In the genomic region with DNA sequence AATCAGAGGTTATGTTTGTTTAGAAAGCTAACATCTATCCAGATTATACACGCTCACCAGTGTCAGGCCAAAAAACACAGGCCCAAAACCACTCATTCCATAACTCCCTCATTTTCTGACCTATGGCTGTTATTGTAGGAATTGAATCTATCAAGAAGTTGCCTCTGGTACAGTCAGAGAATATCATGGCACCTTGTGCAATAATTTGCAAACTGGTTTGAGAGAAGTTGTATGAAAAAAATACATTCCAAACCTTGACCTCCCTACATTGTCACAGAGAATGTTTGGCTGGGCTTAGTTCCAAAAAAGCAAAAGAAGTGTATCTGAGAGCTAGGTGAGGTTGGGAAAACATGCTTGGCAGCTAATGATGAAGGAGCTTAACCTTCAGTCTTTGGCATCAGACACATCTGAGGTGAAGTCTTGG, we compare ENCODE assay signal across 17 cellular contexts.
A peak's percentile ranks its signal among the peaks of the same experiment; 100 is the strongest.
DNase-seq lines count a peak whose midpoint lies in the region; ATAC-seq and TF ChIP-seq lines count a peak whose summit lies in the region.
"Had no signal": no experiment of that assay in that cellular context is flagged by ENCODE, and none has a peak within 500 bp of the region (broad histone marks: within the 10 kb centered on the region; RNA-seq: fewer than 3 reads in every experiment).

No MANE protein-coding gene starts in this region.

- no peaks in the 10 kb centered on the region for H3K36me3 ChIP-seq in SK-N-SH (replicated peaks in 1 of 2; ENCODE audit: control insufficient read depth in 1 of 2, insufficient read depth in 2 of 2, low read length in 1 of 2)
- H3K36me3 ChIP-seq in left lung, result no peaks in the 10 kb centered on the region
- H3K36me3 ChIP-seq: pancreas had no signal

- H2AFZ ChIP-seq in SK-N-SH (ENCODE audit: low read depth), result no peak overlapping the region

- no peaks in the 10 kb centered on the region for H3K27me3 Mint-ChIP-seq in chondrocyte (ENCODE audit: low read depth)

- intact Hi-C loops in left lung (cut with DNase I), result no loop called here

- TF ChIP-seq EP300 in SK-N-SH (IDR thresholded peaks at IDR 0.05; ENCODE audit: borderline replicate concordance in 1 of 2, low read depth in 1 of 2, low read length in 1 of 2), result no peak

- WGBS in SK-N-SH (ENCODE audit: low lambda C conversion rate), result 100% methylated on average over 1 of the region's 1 CpG

- ATAC-seq in SK-N-SH treated with all-trans-retinoic acid at 6 μM for 48 hours (no peak), left lung (peak; percentile 73)
- ATAC-seq: Panc1 had no signal

- H3K9me2 ChIP-seq in SK-N-SH, result no peaks in the 10 kb centered on the region

- POLR2A ChIA-PET in SK-N-SH (lab: Yijun Ruan, JAX), result no interaction called here

- no peaks in the 10 kb centered on the region for H3K9me3 ChIP-seq in SK-N-SH
- H3K9me3 ChIP-seq in left lung, result no peaks in the 10 kb centered on the region
- H3K9me3 ChIP-seq: pancreas had no signal

- H4K20me1 ChIP-seq in SK-N-SH (ENCODE audit: insufficient read depth), result no peaks in the 10 kb centered on the region

- TF ChIP-seq CTCF in SK-N-SH (IDR thresholded peaks at IDR 0.05) (no peak), chondrocyte (IDR thresholded peaks at IDR 0.05) (no peak), left lung (IDR thresholded peaks at IDR 0.05) (no peak)

- H3K9ac ChIP-seq in SK-N-SH, result no peak overlapping the region

- TF ChIP-seq RAD21 in SK-N-SH (IDR thresholded peaks at IDR 0.05; ENCODE audit: low read length), result no peak

- no peak overlapping the region for H3K4me3 ChIP-seq in SK-N-SH (ENCODE audit: low read depth in 2 of 2, low read length in 1 of 2)
- H3K4me3 ChIP-seq in left lung, result no peak overlapping the region
- H3K4me3 ChIP-seq: pancreas had no signal

- H3F3A ChIP-seq in SK-N-SH (replicated peaks; ENCODE audit: insufficient read depth), result no peaks in the 10 kb centered on the region

- DNase-seq in SK-N-SH, result no peak
- DNase-seq in chondrocyte (ENCODE audit: low spot score), result no peak
- no peak for DNase-seq in left lung
- no peak for DNase-seq in NCI-H146 (lab: John Stamatoyannopoulos, UW)
- no peak for DNase-seq in GF-D8 (lab: John Stamatoyannopoulos, UW)
- no peak for DNase-seq in Kasumi-1 (lab: John Stamatoyannopoulos, UW)
- no peak for DNase-seq in activated CD4-positive, alpha-beta T cell treated with anti-CD3 and anti-CD28 coated beads, Interleukin-2, amount 50 U/mL, for 1 hour
- DNase-seq: activated CD4-positive, alpha-beta T cell treated with anti-CD3 and anti-CD28 coated beads for 48 hours; activated T-cell treated with anti-CD3 and anti-CD28 coated beads, Interleukin-2, amount 50 U/mL, for 48 hours; amygdala; effector memory CD4-positive, alpha-beta T cell; mesendoderm; pancreas; stimulated activated CD4-positive, alpha-beta T cell treated with anti-CD3 and anti-CD28 coated beads, Interleukin-15, amount 100 ng/mL, for 24 hours; T-helper 2 cell had no signal

- H3K4me2 ChIP-seq in SK-N-SH, result no peak overlapping the region

- H3K27me3 ChIP-seq in SK-N-SH (ENCODE audit: insufficient read depth) (no peaks in the 10 kb centered on the region), left lung (no peaks in the 10 kb centered on the region)
- H3K27me3 ChIP-seq: pancreas had no signal

- H3K79me2 ChIP-seq in SK-N-SH (ENCODE audit: insufficient read depth), result no peaks in the 10 kb centered on the region

- H3K36me3 Mint-ChIP-seq in chondrocyte (ENCODE audit: low read depth), result no peaks in the 10 kb centered on the region

- H3K4me1 ChIP-seq in SK-N-SH (ENCODE audit: control insufficient read depth in 1 of 2, insufficient read depth in 2 of 2, low read depth in 1 of 2, low read length in 1 of 2), result peaks cover 0 to 7% of the 10 kb centered on the region in 2 experiments; a peak in 1 of 4 replicates
- H3K4me1 ChIP-seq in left lung, result no peaks in the 10 kb centered on the region
- H3K4me1 ChIP-seq: pancreas had no signal

- H3K4me1 Mint-ChIP-seq in chondrocyte (ENCODE audit: low read depth), result peaks cover 31% of the 10 kb centered on the region

- no peaks in the 10 kb centered on the region for H3K9me3 Mint-ChIP-seq in chondrocyte (ENCODE audit: low read depth)

- peak overlapping the region; percentile 69 for H3K27ac Mint-ChIP-seq in chondrocyte (ENCODE audit: unreplicated experiment)

- no peak overlapping the region for H3K4me3 Mint-ChIP-seq in chondrocyte (ENCODE audit: unreplicated experiment)

- H3K27ac ChIP-seq in SK-N-SH (ENCODE audit: low read depth in 2 of 2, low read length in 1 of 2) (no peak overlapping the region), left lung (no peak overlapping the region)
- H3K27ac ChIP-seq: pancreas had no signal

- CTCF ChIA-PET in SK-N-SH (lab: Yijun Ruan, JAX), result interaction anchor here (0.9 kb wide), 1 partner anchor 10 kb away, joined by 3 read pairs; no protein-coding TSS in a partner anchor

TF ChIP-seq in SK-N-SH treated with all-trans-retinoic acid at 6 μM for 48 hours, 23 proteins besides CTCF, POLR2A, EP300 and RAD21:
- TF ChIP-seq ISL1 (CRISPR knock-in tag; IDR thresholded peaks at IDR 0.05) (peak; percentile 52), POU6F1 (CRISPR knock-in tag; IDR thresholded peaks at IDR 0.05; ENCODE audit: borderline replicate concordance, low read depth) (no peak)

TF ChIP-seq in SK-N-SH, 30 proteins besides CTCF, POLR2A, EP300 and RAD21:
- TF ChIP-seq GATA2 (CRISPR knock-in tag; IDR thresholded peaks at IDR 0.05) (no peak), SMC3 (IDR thresholded peaks at IDR 0.05; ENCODE audit: low read depth, low read length) (no peak), RXRA (IDR thresholded peaks at IDR 0.05; ENCODE audit: borderline replicate concordance, low read depth) (no peak), TAF1 (IDR thresholded peaks at IDR 0.05; ENCODE audit: borderline replicate concordance, low read depth, low read length) (no peak), ZBTB33 (IDR thresholded peaks at IDR 0.05; ENCODE audit: borderline replicate concordance, low read depth) (no peak)
